9 cellular contexts compared by ENCODE assay signal in genomic region chr9:104386425-104387069, GRCh38.
DNase-seq lines count a peak whose midpoint lies in the region; ATAC-seq and TF ChIP-seq lines count a peak whose summit lies in the region.
"Had no signal": no experiment of that assay in that cellular context is flagged by ENCODE, and none has a peak within 500 bp of the region (broad histone marks: within the 10 kb centered on the region; RNA-seq: fewer than 3 reads in every experiment).

No MANE protein-coding gene starts in this region.

- no peak overlapping the region for H3K27ac ChIP-seq in endodermal cell (ENCODE audit: low read depth, low read length)

- H3K4me1 Mint-ChIP-seq in endodermal cell (peaks cover 29% of the 10 kb centered on the region), osteocyte (ENCODE audit: unreplicated experiment) (no peaks in the 10 kb centered on the region)
- H3K4me1 Mint-ChIP-seq: memory B cell had no signal

- ATAC-seq in GM19372 (IDR thresholded peaks at IDR 0.05; ENCODE audit: low read depth, unreplicated experiment) = peak; percentile 57

- peaks cover 9% of the 10 kb centered on the region for H3K4me1 ChIP-seq in endodermal cell (ENCODE audit: control insufficient read depth, insufficient read depth, low read length)

- H3K27ac Mint-ChIP-seq in endodermal cell (no peak overlapping the region), osteocyte (ENCODE audit: unreplicated experiment) (no peak overlapping the region)
- H3K27ac Mint-ChIP-seq: memory B cell had no signal

- peaks cover 4% of the 10 kb centered on the region for H3K27me3 Mint-ChIP-seq in endodermal cell (ENCODE audit: insufficient read depth)
- peaks cover 12% of the 10 kb centered on the region for H3K27me3 Mint-ChIP-seq in osteocyte (ENCODE audit: unreplicated experiment)

- no peaks in the 10 kb centered on the region for H3K36me3 Mint-ChIP-seq in endodermal cell (ENCODE audit: low read depth)
- no peaks in the 10 kb centered on the region for H3K36me3 Mint-ChIP-seq in osteocyte (ENCODE audit: unreplicated experiment)
- H3K36me3 Mint-ChIP-seq: memory B cell had no signal

- H3K4me3 ChIP-seq in endodermal cell (ENCODE audit: low read length) = peak overlapping the region; percentile 53

- WGBS in endodermal cell (ENCODE audit: insufficient coverage in 1 of 2, insufficient read length in 1 of 2), 2 experiments = 0 to 5% methylated on average over 1 of the region's 1 CpG

- H3K9ac ChIP-seq in endodermal cell (ENCODE audit: extremely low read depth, low read length, poor library complexity, severe bottlenecking) = no peak overlapping the region

- H3K36me3 ChIP-seq in endodermal cell (ENCODE audit: control insufficient read depth, insufficient read depth, low read length) = no peaks in the 10 kb centered on the region

- H3K4me3 Mint-ChIP-seq in endodermal cell (no peak overlapping the region), osteocyte (ENCODE audit: unreplicated experiment) (no peak overlapping the region)
- H3K4me3 Mint-ChIP-seq: memory B cell had no signal

- H3K9me3 ChIP-seq in endodermal cell (ENCODE audit: control insufficient read depth, low read length) = no peaks in the 10 kb centered on the region

- H3K9me3 Mint-ChIP-seq in endodermal cell = no peaks in the 10 kb centered on the region
- no peaks in the 10 kb centered on the region for H3K9me3 Mint-ChIP-seq in osteocyte (ENCODE audit: unreplicated experiment)
- H3K9me3 Mint-ChIP-seq: memory B cell had no signal

- H3K27me3 ChIP-seq in endodermal cell (ENCODE audit: control insufficient read depth, insufficient read depth, low read length, poor library complexity, severe bottlenecking) = no peaks in the 10 kb centered on the region

- DNase-seq in COR-L47 (lab: John Stamatoyannopoulos, UW) (peak; percentile 21), HT-29 (ENCODE audit: low spot score) (peak; percentile 15), NCI-H82 (lab: John Stamatoyannopoulos, UW) (peak; percentile 80), endodermal cell (no peak), osteocyte (ENCODE audit: extremely low spot score, unreplicated experiment) (no peak), C1 segment of cervical spinal cord (lab: John Stamatoyannopoulos, UW) (no peak), HUDEP-2 (lab: John Stamatoyannopoulos, UW; ENCODE audit: unreplicated experiment in 76 of 76) (no peak)

- TF ChIP-seq CTCF in endodermal cell (conservative IDR thresholded peaks at IDR 0.05) = peak; percentile 93
- TF ChIP-seq CTCF in osteocyte (IDR thresholded peaks at IDR 0.05) = peak; percentile 78

Comparison
In these comparisons a context has a peak if more than half of its experiments do, and no peak if none do; other contexts are left out.
1. DNase-seq: peak in COR-L47 (single experiment), HT-29 (single experiment) and NCI-H82 (single experiment); none in endodermal cell (single experiment), osteocyte (single experiment), C1 segment of cervical spinal cord (0 of 14) and HUDEP-2 (0 of 76).